Comparison of ENCODE assay signal across 12 cellular contexts in the genomic region with DNA sequence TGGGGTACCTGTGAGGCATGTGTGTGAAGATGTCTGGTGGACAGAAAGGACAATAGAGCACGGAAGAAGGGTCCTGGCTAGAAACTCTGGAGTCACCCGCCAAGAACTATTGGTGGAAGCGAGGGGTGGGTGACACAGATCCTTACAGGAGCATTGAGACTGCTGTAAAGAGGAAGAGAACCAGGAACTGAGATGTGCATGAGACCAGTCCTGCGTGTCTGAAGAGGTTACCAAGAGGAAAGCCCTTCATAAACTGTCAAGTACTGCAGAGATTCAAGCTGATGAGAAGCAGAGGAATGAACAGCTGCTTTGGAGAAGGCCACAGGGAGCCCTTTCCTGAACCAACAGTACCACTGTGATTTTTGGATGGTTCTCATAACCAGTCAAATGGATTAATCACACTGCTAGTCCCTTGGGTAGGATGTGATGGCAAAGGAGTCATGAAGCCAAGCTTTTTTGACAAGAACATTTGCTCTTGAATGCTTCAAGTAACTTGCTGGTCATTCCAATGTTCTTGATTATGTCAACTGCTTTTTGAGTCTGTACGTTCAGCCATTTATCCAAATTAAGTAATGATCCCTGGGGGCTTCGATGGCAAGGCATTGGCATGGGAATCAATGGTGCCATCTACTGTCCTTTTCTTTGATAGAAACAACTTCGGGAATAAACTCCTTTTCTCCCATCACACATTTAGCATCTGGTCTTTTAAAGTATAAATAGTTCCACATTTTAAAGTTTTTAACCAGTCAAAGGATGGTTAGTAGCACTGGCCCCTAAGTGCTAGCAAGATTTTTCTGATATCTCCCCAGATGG. TPM values are rescaled to one million over a fixed set of nuclear protein-coding genes. Genes with fewer than 3 reads are reported as not detected.
DNase-seq lines count a peak whose midpoint lies in the region; FAIRE-seq and TF ChIP-seq lines count a peak whose summit lies in the region.
"Had no signal": no experiment of that assay in that cellular context is flagged by ENCODE, and none has a peak within 500 bp of the region (broad histone marks: within the 10 kb centered on the region; RNA-seq: fewer than 3 reads in every experiment).

No MANE protein-coding gene starts in this region.

- in situ Hi-C loops in G401 (cut with HindIII; ENCODE audit: low sequenced_read_pairs) = no loop called here

- H2BK120ac ChIP-seq in H1 (replicated peaks; ENCODE audit: low read depth, low read length) = no peak overlapping the region

- H3K27ac ChIP-seq in H1 (ENCODE audit: low read depth, low read length) = no peak overlapping the region
- H3K27ac ChIP-seq in tibial nerve = no peak overlapping the region
- H3K27ac ChIP-seq: psoas muscle had no signal

- POLR2A ChIA-PET in H1 (lab: Charles Lee; ENCODE audit: partially characterized antibody) = interaction anchor here (1.0 kb wide), 1 partner anchor 62 kb away, joined by 3 read pairs; a partner anchor contains a TSS

- H3K4me1 ChIP-seq in H1 (replicated peaks in 1 of 4; ENCODE audit: control insufficient read depth in 3 of 4, insufficient read depth in 4 of 4, low read length in 3 of 4) (no peaks in the 10 kb centered on the region), tibial nerve (peaks cover 0 to 27% (median 0%) of the 10 kb centered on the region in 4 donors)
- H3K4me1 ChIP-seq: psoas muscle had no signal

- peak overlapping the region; percentile 69; the same call in 1 of the 2 replicates for H2AK5ac ChIP-seq in H1 (ENCODE audit: low read depth, low read length)

- no peak overlapping the region for H3K4me2 ChIP-seq in H1 (ENCODE audit: insufficient read depth in 1 of 2, low read depth in 2 of 2, low read length in 2 of 2)

- no peaks in the 10 kb centered on the region for H3K79me1 ChIP-seq in H1 (ENCODE audit: low read depth, low read length)

- H3K18ac ChIP-seq in H1 (ENCODE audit: extremely low read depth, low read length) = no peak overlapping the region

- H3K27me3 ChIP-seq in H1 (replicated peaks in 1 of 4; ENCODE audit: control insufficient read depth in 3 of 4, extremely low read depth in 1 of 4, insufficient read depth in 3 of 4, low read length in 3 of 4) (no peaks in the 10 kb centered on the region), tibial nerve (no peaks in the 10 kb centered on the region)

- no peak overlapping the region for H2BK5ac ChIP-seq in H1 (ENCODE audit: low read depth, low read length)

- DNase-seq in NCI-H510A treated with DMSO at 0.1 percent for 48 hours (lab: John Stamatoyannopoulos, UW) (peak; percentile 24), NCI-H510A (lab: John Stamatoyannopoulos, UW) (no peak), NCI-H1105 treated with DMSO at 0.1 percent for 48 hours (lab: John Stamatoyannopoulos, UW) (peak; percentile 65), H1 (ENCODE audit: low read depth in 1 of 2, low spot score in 2 of 2) (no peak), stromal cell of bone marrow (ENCODE audit: low read depth) (peak; percentile 82), G401 (ENCODE audit: low spot score) (no peak), A172 (ENCODE audit: low spot score) (no peak), tibial nerve (ENCODE audit: low spot score in 2 of 2) (no peak)
- DNase-seq: activated CD4-positive, alpha-beta T cell treated with anti-CD3 and anti-CD28 coated beads for 4 hours; anterior cingulate cortex; psoas muscle had no signal

- TF ChIP-seq EP300 in H1 (IDR thresholded peaks at IDR 0.05; ENCODE audit: borderline replicate concordance in 1 of 2, low read depth in 2 of 2, low read length in 2 of 2) (no peak), tibial nerve (IDR thresholded peaks at IDR 0.05) (peak in 1 of 2 donors; percentile 30)

- no peak overlapping the region for H2AFZ ChIP-seq in H1 (ENCODE audit: low read length)

- no peak overlapping the region for H2BK15ac ChIP-seq in H1 (ENCODE audit: low read length)

- no peak overlapping the region for H3K4ac ChIP-seq in H1 (replicated peaks; ENCODE audit: insufficient read length, low read depth, low read length)

- 84% methylated on average over 7 of the region's 7 CpGs; no CpG with 5 or more reads in 1 of the 2 experiments for WGBS in H1 (ENCODE audit: extremely low coverage in 1 of 2, insufficient coverage in 1 of 2, insufficient read length in 1 of 2, insufficient replicate concordance in 2 of 2, low coverage in 1 of 2, low lambda C conversion rate in 2 of 2, missing lambda C conversion rate in 1 of 2), 2 experiments
- WGBS in tibial nerve, 2 donors = 61 to 64% methylated on average over 7 of the region's 7 CpGs

- no peak overlapping the region for H2BK12ac ChIP-seq in H1 (ENCODE audit: low read depth, low read length)

- H3K36me3 ChIP-seq in H1 (ENCODE audit: control insufficient read depth in 2 of 4, insufficient read depth in 4 of 4, low read length in 3 of 4) (no peaks in the 10 kb centered on the region), tibial nerve (no peaks in the 10 kb centered on the region)

- H4K5ac ChIP-seq in H1 (ENCODE audit: insufficient read length, low read depth, low read length) = no peak overlapping the region

- H3K56ac ChIP-seq in H1 (replicated peaks; ENCODE audit: insufficient read length, low read depth, low read length) = no peak overlapping the region

- no peaks in the 10 kb centered on the region; the same call in 1 of the 2 replicates for H3K23me2 ChIP-seq in H1 (ENCODE audit: low read depth, low read length)

- H4K91ac ChIP-seq in H1 (replicated peaks; ENCODE audit: insufficient read length, low read length) = no peak overlapping the region

- H3K9ac ChIP-seq in H1 (replicated peaks in 1 of 4; ENCODE audit: extremely low read depth in 1 of 4, low read depth in 3 of 4, low read length in 3 of 4) = no peak overlapping the region

- TF ChIP-seq CTCF in H1 (IDR thresholded peaks at IDR 0.05; ENCODE audit: control extremely low read depth in 1 of 3, insufficient read depth in 1 of 3, low read depth in 1 of 3, low read length in 3 of 3) (peak in 2 of 3 experiments; percentile 25 to 36; a peak in 2 of 4 replicates), tibial nerve (IDR thresholded peaks at IDR 0.05) (no peak)

- peak; percentile 69 for TF ChIP-seq RAD21 in H1 (IDR thresholded peaks at IDR 0.05 in 1 of 2, conservative IDR thresholded peaks at IDR 0.05 in 1 of 2; ENCODE audit: low read depth in 2 of 2, low read length in 2 of 2)

- H4K20me1 ChIP-seq in H1 (replicated peaks in 1 of 2; ENCODE audit: control insufficient read depth in 1 of 2, insufficient read depth in 2 of 2, low read length in 2 of 2) = no peaks in the 10 kb centered on the region

- no peak overlapping the region for H2BK20ac ChIP-seq in H1 (ENCODE audit: low read length)

- H3K4me3 ChIP-seq in H1 (ENCODE audit: extremely low read depth in 1 of 4, insufficient read depth in 2 of 4, low read depth in 3 of 4, low read length in 4 of 4) (no peak overlapping the region), tibial nerve (no peak overlapping the region)
- H3K4me3 ChIP-seq: psoas muscle had no signal

- H4K8ac ChIP-seq in H1 (ENCODE audit: extremely low read depth, insufficient read depth, low read length) = no peak overlapping the region

- no peaks in the 10 kb centered on the region for H3K79me2 ChIP-seq in H1 (ENCODE audit: control insufficient read depth in 1 of 2, insufficient read depth in 2 of 2, low read length in 2 of 2)

- H3K9me3 ChIP-seq in H1 (ENCODE audit: insufficient read depth in 2 of 2, low read depth in 1 of 2, low read length in 1 of 2) = no peaks in the 10 kb centered on the region
- no peaks in the 10 kb centered on the region for H3K9me3 ChIP-seq in tibial nerve
- H3K9me3 ChIP-seq: psoas muscle had no signal

- H3K14ac ChIP-seq in H1 (ENCODE audit: insufficient read length) = no peak overlapping the region

- CTCF ChIA-PET in H1 (lab: Charles Lee; ENCODE audit: partially characterized antibody) = interaction anchor here (1.0 to 2.2 kb wide), 8 partner anchors 10 to 300 kb away, joined by 3 to 7 read pairs (median 4); no protein-coding TSS in a partner anchor

- no peak for TF ChIP-seq POLR2A in H1 (IDR thresholded peaks at IDR 0.05; ENCODE audit: control extremely low read depth in 1 of 2, low read depth in 2 of 2, low read length in 2 of 2)
- no peak for TF ChIP-seq POLR2A in tibial nerve (IDR thresholded peaks at IDR 0.05)

- no peak for FAIRE-seq in H1 (lab: Jason Lieb, UNC)
- FAIRE-seq: GM19239 had no signal

- H3K23ac ChIP-seq in H1 (ENCODE audit: insufficient read length) = no peak overlapping the region

TF ChIP-seq in H1, 55 proteins besides CTCF, POLR2A, EP300 and RAD21 (continues in another document):
- TF ChIP-seq HDAC6 (IDR thresholded peaks at IDR 0.05; ENCODE audit: low read depth, low read length) (no peak), JUN (IDR thresholded peaks at IDR 0.05; ENCODE audit: low read depth, low read length) (no peak), SAP30 (IDR thresholded peaks at IDR 0.05; ENCODE audit: insufficient read depth, insufficient replicate concordance, low read length) (no peak), CHD1 (IDR thresholded peaks at IDR 0.05; ENCODE audit: low read depth, low read length) (no peak), RBBP5 (IDR thresholded peaks at IDR 0.05; ENCODE audit: borderline replicate concordance, low read depth, low read length) (no peak), FOSL1 (IDR thresholded peaks at IDR 0.05; ENCODE audit: insufficient read depth, low read depth, low read length) (no peak), TBP (IDR thresholded peaks at IDR 0.05; ENCODE audit: low read depth, low read length) (no peak), SP1 (IDR thresholded peaks at IDR 0.05; ENCODE audit: low read depth, low read length) (no peak), CEBPB (IDR thresholded peaks at IDR 0.05; ENCODE audit: low read depth, low read length) (no peak), PHF8 (conservative IDR thresholded peaks at IDR 0.05; ENCODE audit: low read depth, low read length) (no peak)
- TF ChIP-seq, protein P1, sequence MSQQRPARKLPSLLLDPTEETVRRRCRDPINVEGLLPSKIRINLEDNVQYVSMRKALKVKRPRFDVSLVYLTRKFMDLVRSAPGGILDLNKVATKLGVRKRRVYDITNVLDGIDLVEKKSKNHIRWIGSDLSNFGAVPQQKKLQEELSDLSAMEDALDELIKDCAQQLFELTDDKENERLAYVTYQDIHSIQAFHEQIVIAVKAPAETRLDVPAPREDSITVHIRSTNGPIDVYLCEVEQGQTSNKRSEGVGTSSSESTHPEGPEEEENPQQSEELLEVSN (IDR thresholded peaks at IDR 0.05) = no peak

RNA-seq across cellular contexts. Expression of a gene that starts 42.9 kb away (rescaled TPM):
- total RNA-seq in H1 (2021; fragmentation: NEBNext Ultra II Directional; extraction: Animal tissue kit (Norgen Biotek cat#: 25700)) = 0.73 and 1.1 TPM in 2 replicates
- 0.48 and 0.66 TPM in 2 replicates for polyA plus RNA-seq in H1 (2011; rRNA removed)
- 0.40 TPM for polyA plus RNA-seq in H1 (2011; cell fraction: cytosol; rRNA removed)
- polyA plus RNA-seq in H1 (2011; cell fraction: nucleus; rRNA removed) = 2.4 TPM
- polyA plus RNA-seq in H1 (2012, experiment 1 of 2) = 0.29 to 0.64 TPM (median 0.41 TPM) in 4 replicates
- polyA plus RNA-seq in H1 (2012, experiment 2 of 2) = not detected
- 0.61 TPM for polyA plus RNA-seq in H1 (2013, experiment 1 of 2)
- 0.44 TPM for polyA plus RNA-seq in H1 (2013, experiment 2 of 2)
- polyA minus RNA-seq in H1 (2011; rRNA and poly(A)+ RNA removed) = 0.50 and 0.98 TPM in 2 replicates
- 1.1 TPM for polyA minus RNA-seq in H1 (2011; cell fraction: cytosol; rRNA and poly(A)+ RNA removed)
- polyA minus RNA-seq in H1 (2011; cell fraction: nucleus; rRNA and poly(A)+ RNA removed) = 6.6 TPM
- 0.06 and 0.71 TPM in 2 replicates for total RNA-seq in G401 (2014; rRNA removed; shearing (Covaris generic))
- total RNA-seq in A172 (2014; rRNA removed; shearing (Covaris generic)) = 1.5 TPM in 2 replicates
- 10 to 100 TPM in 3 of 4 donors, 1 to 10 TPM in 1; 5.9 to 17.7 (median 11.3) TPM for total RNA-seq in tibial nerve

Comparison
In these comparisons a context has a peak if more than half of its experiments do, and no peak if none do; other contexts are left out.
1. DNase-seq: peak in NCI-H510A treated with DMSO at 0.1 percent for 48 hours (single experiment), NCI-H1105 treated with DMSO at 0.1 percent for 48 hours (single experiment) and stromal cell of bone marrow (single experiment); none in NCI-H510A (single experiment), H1 (0 of 2), G401 (single experiment), A172 (single experiment) and tibial nerve (0 of 2).
2. CTCF ChIP-seq: peak in H1 (2 of 3); none in tibial nerve (0 of 5).